Comparison of ENCODE assay signal across 19 cellular contexts in the genomic region with DNA sequence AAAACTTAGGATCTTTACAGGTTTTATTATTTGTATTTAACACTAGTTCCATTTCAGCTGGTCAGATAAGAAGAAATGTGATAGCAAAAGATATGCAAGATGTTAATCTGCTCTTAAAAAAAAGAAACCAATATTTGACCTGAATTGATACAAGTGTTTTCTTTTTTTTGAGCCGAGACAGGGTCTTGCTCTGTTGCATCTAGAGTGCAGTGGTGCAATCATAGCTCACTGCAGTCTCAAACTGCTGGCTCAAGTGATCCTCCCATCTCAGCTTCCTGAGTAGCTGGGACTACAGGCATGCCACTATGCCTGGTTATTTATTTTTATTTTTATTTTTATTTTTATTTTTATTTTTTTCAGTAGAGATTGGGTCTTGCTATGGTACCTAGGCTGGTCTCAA.
A peak's percentile ranks its signal among the peaks of the same experiment; 100 is the strongest.
DNase-seq lines count a peak whose midpoint lies in the region; ATAC-seq, FAIRE-seq and TF ChIP-seq lines count a peak whose summit lies in the region.
"Had no signal": no experiment of that assay in that cellular context is flagged by ENCODE, and none has a peak within 500 bp of the region (broad histone marks: within the 10 kb centered on the region; RNA-seq: fewer than 3 reads in every experiment).

No MANE protein-coding gene starts in this region.

- TF ChIP-seq EP300 in GM12878 (IDR thresholded peaks at IDR 0.05; ENCODE audit: borderline replicate concordance in 1 of 2, control insufficient read depth in 1 of 2, low read depth in 2 of 2, low read length in 2 of 2) = no peak

- TF ChIP-seq POLR2A in GM12891 (IDR thresholded peaks at IDR 0.05; ENCODE audit: low read depth, low read length) (no peak), GM12878 (IDR thresholded peaks at IDR 0.05; ENCODE audit: low read depth, low read length) (no peak)

- H3K9ac ChIP-seq in SU-DHL-6 (ENCODE audit: low read length) = no peak overlapping the region
- H3K9ac ChIP-seq in GM12878 (ENCODE audit: control insufficient read depth, insufficient read depth, low read length) = no peak overlapping the region

- DNase-seq in GM12891 (ENCODE audit: insufficient read length, low spot score) (no peak), GM12878 (ENCODE audit: low read depth, low spot score) (no peak), C1 segment of cervical spinal cord (lab: John Stamatoyannopoulos, UW) (no peak)
- DNase-seq: BE2C; Caco-2; CD4-positive, alpha-beta T cell; DMS79; GF-D8; HCEC 1CT; IMR-90; KBM-7 had no signal

- intact Hi-C loops in GM12878 (cut with micrococcal nuclease; ENCODE audit: unreplicated experiment) = no loop called here

- H3K9me2 ChIP-seq in SU-DHL-6 (replicated peaks; ENCODE audit: insufficient read depth, low read length) = no peaks in the 10 kb centered on the region

- in situ Hi-C loops in GM12878 (cut with MboI) = no loop called here

- RAD21 ChIA-PET in GM12878 (lab: Charles Lee; ENCODE audit: unreplicated experiment) = interaction anchor here (0.5 to 2.9 kb wide), 14 partner anchors 23 to 630 kb away, joined by 3 to 13 read pairs (median 3); no protein-coding TSS in a partner anchor

- SMC1A ChIA-PET in GM12878 (lab: Charles Lee; ENCODE audit: uncharacterized antibody, unreplicated experiment) = interaction anchor here (0.6 to 3.0 kb wide), 18 partner anchors 9 to 591 kb away, joined by 3 to 18 read pairs (median 4); no protein-coding TSS in a partner anchor

- TF ChIP-seq RAD21 in GM12878 (IDR thresholded peaks at IDR 0.05; ENCODE audit: insufficient read depth, low read depth, low read length) = no peak

- no peak overlapping the region for H3K4me3 ChIP-seq in SU-DHL-6 (ENCODE audit: insufficient read depth, low read length, poor library complexity, severe bottlenecking)
- H3K4me3 ChIP-seq in GM12878 = no peak overlapping the region
- H3K4me3 ChIP-seq: GM23338 had no signal

- peak; percentile 35 for FAIRE-seq in GM12891 (lab: Jason Lieb, UNC)
- FAIRE-seq in GM12878 (lab: Jason Lieb, UNC) = peak; percentile 7
- FAIRE-seq: D721Med, H54, HTR-8/SVneo had no signal

- H3K4me2 ChIP-seq in SU-DHL-6 (ENCODE audit: low read depth, low read length, poor library complexity, severe bottlenecking) (peak overlapping the region; percentile 17), GM12878 (ENCODE audit: control insufficient read depth, insufficient read depth) (0 out of 2 replicates have a peak overlapping the region, but pooled peaks have one; percentile 19)
- H3K4me2 ChIP-seq: GM23338 had no signal

- H3K9me3 ChIP-seq in SU-DHL-6 (ENCODE audit: insufficient read depth, low read length) (no peaks in the 10 kb centered on the region), GM12878 (replicated peaks; ENCODE audit: control insufficient read depth, insufficient read depth, low read length) (peaks cover 2% of the 10 kb centered on the region; the same call in 2 of the 3 replicates)
- H3K9me3 ChIP-seq: BE2C, Caco-2 had no signal

- H3K27ac ChIP-seq in SU-DHL-6 (ENCODE audit: low read depth, low read length) (0 out of 2 replicates have a peak overlapping the region, but pooled peaks have one; percentile 8), GM12878 (ENCODE audit: control insufficient read depth, insufficient read depth) (no peak overlapping the region)
- H3K27ac ChIP-seq: C4-2B had no signal

- H3K27me3 ChIP-seq in SU-DHL-6 (ENCODE audit: low read length) = no peaks in the 10 kb centered on the region
- H3K27me3 ChIP-seq in GM12878 (replicated peaks in 1 of 2; ENCODE audit: control insufficient read depth in 2 of 2, insufficient read depth in 2 of 2, low read length in 1 of 2) = no peaks in the 10 kb centered on the region
- H3K27me3 ChIP-seq: BE2C had no signal

- BruUV-seq in GM12878 (replicated peaks; lab: Mats Ljungman, UMichigan) = no TSS peak

- peak; percentile 62 for ATAC-seq in GM12878
- ATAC-seq in HG03097 (IDR thresholded peaks at IDR 0.05; ENCODE audit: low FRiP score, unreplicated experiment) = no peak
- ATAC-seq in HG03196 (IDR thresholded peaks at IDR 0.05; ENCODE audit: unreplicated experiment) = no peak
- ATAC-seq: GM23338 had no signal

- no peaks in the 10 kb centered on the region for H3F3A ChIP-seq in SU-DHL-6 (ENCODE audit: insufficient read depth)

- POLR2A ChIA-PET in GM12878 (lab: Charles Lee) = interaction anchor here (0.7 to 1.2 kb wide), 4 partner anchors 20 to 49 kb away, joined by 3 to 4 read pairs (median 3); no protein-coding TSS in a partner anchor

- TF ChIP-seq CTCF in SU-DHL-6 (IDR thresholded peaks at IDR 0.05; ENCODE audit: insufficient read depth, low read length, poor library complexity, severe bottlenecking) (no peak), GM12878 (IDR thresholded peaks at IDR 0.05 in 2 of 3, conservative IDR thresholded peaks at IDR 0.05 in 1 of 3; ENCODE audit: control insufficient read depth in 2 of 3, extremely low read depth in 1 of 3, insufficient read depth in 1 of 3, low read depth in 3 of 3, low read length in 3 of 3) (no peak)

- no peaks in the 10 kb centered on the region for H4K20me1 ChIP-seq in SU-DHL-6 (ENCODE audit: low read depth, low read length)
- no peaks in the 10 kb centered on the region for H4K20me1 ChIP-seq in GM12878 (ENCODE audit: control insufficient read depth, insufficient read depth)

- H3K79me2 ChIP-seq in SU-DHL-6 (ENCODE audit: insufficient read depth, low read length) (no peaks in the 10 kb centered on the region), GM12878 (ENCODE audit: control insufficient read depth, insufficient read depth, low read length) (peaks cover 2% of the 10 kb centered on the region; the same call in 1 of the 2 replicates)

- CTCF ChIA-PET in GM12878 (lab: Yijun Ruan, JAX) = interaction anchor here (0.7 to 1.5 kb wide), 13 partner anchors 8 to 750 kb away, joined by 3 to 9 read pairs (median 4); no protein-coding TSS in a partner anchor

- H2AFZ ChIP-seq in SU-DHL-6 (ENCODE audit: low read depth, low read length, severe bottlenecking) = no peak overlapping the region
- H2AFZ ChIP-seq in GM12878 (ENCODE audit: control insufficient read depth, low read depth, low read length) = no peak overlapping the region
- H2AFZ ChIP-seq: GM23338 had no signal

- 0% methylated on average over 1 of the region's 1 CpG for WGBS in GM12878 (ENCODE audit: insufficient coverage, insufficient replicate concordance, low lambda C conversion rate, missing lambda C conversion rate)

- peaks cover 20% of the 10 kb centered on the region for H3K4me1 ChIP-seq in GM12878 (ENCODE audit: control insufficient read depth, insufficient read depth, low read length)
- H3K4me1 ChIP-seq: Caco-2 had no signal

- H3K36me3 ChIP-seq in SU-DHL-6 (ENCODE audit: low read length) (no peaks in the 10 kb centered on the region), GM12878 (ENCODE audit: control insufficient read depth in 2 of 2, insufficient read depth in 2 of 2, low read length in 1 of 2) (peaks cover 0 to 1% of the 10 kb centered on the region in 2 experiments; a peak in 3 of 4 replicates)
- H3K36me3 ChIP-seq: BE2C had no signal

TF ChIP-seq in GM12891, 5 proteins besides CTCF, POLR2A, EP300 and RAD21:
- TF ChIP-seq TAF1 (IDR thresholded peaks at IDR 0.05; ENCODE audit: low read depth, low read length) (no peak), SPI1 (IDR thresholded peaks at IDR 0.05; ENCODE audit: low read depth, low read length) (no peak), POU2F2 (IDR thresholded peaks at IDR 0.05; ENCODE audit: low read depth, low read length) (no peak), POLR2AphosphoS5 (IDR thresholded peaks at IDR 0.05; ENCODE audit: low read depth, low read length) (no peak), PAX5 (IDR thresholded peaks at IDR 0.05; ENCODE audit: insufficient read depth, low read length, severe bottlenecking) (no peak)

TF ChIP-seq in GM12878, 131 proteins besides CTCF, POLR2A, EP300 and RAD21:
- no peak for TF ChIP-seq EGR1 (IDR thresholded peaks at IDR 0.05; ENCODE audit: borderline replicate concordance in 1 of 2, low read depth in 2 of 2, low read length in 2 of 2)
TF ChIP-seq in GM12878: peak in this region for 0.
